10 cellular contexts compared by ENCODE assay signal in the genomic region with DNA sequence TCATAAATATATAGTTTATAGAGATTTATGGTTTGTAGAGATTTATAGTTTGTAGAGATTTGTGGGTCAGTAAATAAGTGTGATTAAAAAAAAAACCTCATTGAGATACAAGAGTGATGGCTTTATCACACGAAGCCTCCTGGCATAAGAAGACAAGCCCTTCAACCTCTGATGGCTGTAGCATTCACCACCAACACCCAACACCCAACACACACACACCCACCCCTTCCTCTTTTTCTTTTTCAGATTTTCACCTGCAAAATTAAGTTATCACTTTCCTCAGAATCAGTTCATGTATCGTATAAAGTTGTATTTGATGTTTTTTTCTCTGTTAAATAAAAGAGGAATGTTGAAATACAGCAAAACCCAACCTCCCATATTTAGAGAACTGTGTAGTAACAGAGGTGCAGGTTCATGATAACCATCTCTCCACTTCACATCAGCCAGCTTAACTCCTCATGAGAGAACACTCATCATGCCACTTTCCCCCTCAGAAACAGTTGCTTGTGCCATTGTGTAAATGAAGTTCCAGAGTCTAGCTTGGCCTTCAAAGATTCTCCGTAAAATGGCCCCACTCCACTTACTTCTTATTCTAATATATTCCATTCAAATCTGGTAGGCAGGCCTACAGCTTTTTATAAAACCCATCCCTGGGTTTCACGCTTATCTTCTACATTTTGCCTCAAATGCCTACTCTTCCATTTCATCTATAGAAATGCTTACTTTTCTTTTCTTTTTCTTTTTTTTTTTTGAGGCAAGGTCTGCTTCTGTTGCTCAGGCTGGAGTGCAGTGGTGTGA.
DNase-seq lines count a peak whose midpoint lies in the region; ATAC-seq and TF ChIP-seq lines count a peak whose summit lies in the region.
"Had no signal": no experiment of that assay in that cellular context is flagged by ENCODE, and none has a peak within 500 bp of the region (broad histone marks: within the 10 kb centered on the region; RNA-seq: fewer than 3 reads in every experiment).

No MANE protein-coding gene starts in this region.

- H3K9ac ChIP-seq in liver (ENCODE audit: low read depth in 1 of 2, low read length in 2 of 2), result peak overlapping the region in 1 of 2 donors; percentile 11

- peak overlapping the region; percentile 35 to 40 for H3K27ac ChIP-seq in liver (ENCODE audit: low read depth in 1 of 2, low read length in 2 of 2)

- no peaks in the 10 kb centered on the region for H3K27me3 ChIP-seq in liver (ENCODE audit: control insufficient read depth in 4 of 4, insufficient read depth in 4 of 4, low read length in 3 of 4)

- H3K36me3 Mint-ChIP-seq in stimulated activated naive CD8-positive, alpha-beta T cell treated with anti-CD3 and anti-CD28 coated beads, Interleukin-15, Interleukin-2, amounts not matched to agents 100 ng/mL and 50 ng/mL, for 24 hours (ENCODE audit: low read depth), result peaks cover 4% of the 10 kb centered on the region
- peaks cover 26% of the 10 kb centered on the region for H3K36me3 Mint-ChIP-seq in activated B cell treated with CpG ODN at 0.5 μM for 24 hours (ENCODE audit: low read depth)

- no peaks in the 10 kb centered on the region for H3K9me3 ChIP-seq in liver (ENCODE audit: control insufficient read depth in 4 of 4, low read length in 3 of 4)

- H3K27ac Mint-ChIP-seq in stimulated activated naive CD8-positive, alpha-beta T cell treated with anti-CD3 and anti-CD28 coated beads, Interleukin-15, Interleukin-2, amounts not matched to agents 100 ng/mL and 50 ng/mL, for 24 hours, result peak overlapping the region; percentile 86
- H3K27ac Mint-ChIP-seq in activated B cell treated with CpG ODN at 0.5 μM for 24 hours, result peak overlapping the region; percentile 92

- DNase-seq in stimulated activated naive CD8-positive, alpha-beta T cell treated with anti-CD3 and anti-CD28 coated beads, Interleukin-15, Interleukin-2, amounts not matched to agents 100 U/mL and 50 U/mL, for 24 hours, result no peak
- DNase-seq in activated B cell treated with CpG ODN at 0.5 μM for 24 hours, result no peak
- DNase-seq in NCI-H187 (lab: John Stamatoyannopoulos, UW), result no peak
- DNase-seq in NCI-H2107 (lab: John Stamatoyannopoulos, UW), result no peak
- no peak for DNase-seq in putamen (ENCODE audit: low spot score)
- DNase-seq: NCI-H2029 treated with DMSO at 0.1 percent for 48 hours, occipital lobe had no signal

- H3K4me1 ChIP-seq in liver (ENCODE audit: control insufficient read depth in 4 of 4, insufficient read depth in 4 of 4, low read length in 3 of 4), result peaks cover 16 to 56% (median 33%) of the 10 kb centered on the region in 4 donors

- no peaks in the 10 kb centered on the region for H3K36me3 ChIP-seq in liver (ENCODE audit: control insufficient read depth in 4 of 4, insufficient read depth in 3 of 4, low read depth in 1 of 4, low read length in 3 of 4)

- 47% methylated on average over 4 of the region's 4 CpGs for WGBS in liver

- peak overlapping the region; percentile 4 to 20 (median 13) for H3K4me3 ChIP-seq in liver (ENCODE audit: low read depth in 1 of 3, low read length in 3 of 3)

- peak overlapping the region; percentile 79 for H3K4me3 Mint-ChIP-seq in stimulated activated naive CD8-positive, alpha-beta T cell treated with anti-CD3 and anti-CD28 coated beads, Interleukin-15, Interleukin-2, amounts not matched to agents 100 ng/mL and 50 ng/mL, for 24 hours
- peak overlapping the region; percentile 74 for H3K4me3 Mint-ChIP-seq in activated B cell treated with CpG ODN at 0.5 μM for 24 hours

- H3K9me3 Mint-ChIP-seq in stimulated activated naive CD8-positive, alpha-beta T cell treated with anti-CD3 and anti-CD28 coated beads, Interleukin-15, Interleukin-2, amounts not matched to agents 100 ng/mL and 50 ng/mL, for 24 hours, result no peaks in the 10 kb centered on the region
- no peaks in the 10 kb centered on the region for H3K9me3 Mint-ChIP-seq in activated B cell treated with CpG ODN at 0.5 μM for 24 hours

- POLR2A ChIA-PET in activated B cell treated with CpG ODN at 0.5 μM for 24 hours (lab: Charles Lee), result interaction anchor here (0.6 to 7.8 kb wide), 7 partner anchors 11 to 88 kb away, joined by 3 to 198 read pairs (median 5); no protein-coding TSS in a partner anchor

- no peaks in the 10 kb centered on the region for H3K27me3 Mint-ChIP-seq in stimulated activated naive CD8-positive, alpha-beta T cell treated with anti-CD3 and anti-CD28 coated beads, Interleukin-15, Interleukin-2, amounts not matched to agents 100 ng/mL and 50 ng/mL, for 24 hours
- no peaks in the 10 kb centered on the region for H3K27me3 Mint-ChIP-seq in activated B cell treated with CpG ODN at 0.5 μM for 24 hours

- no peak for TF ChIP-seq RAD21 in liver (IDR thresholded peaks at IDR 0.05)

- peaks cover 68% of the 10 kb centered on the region for H3K4me1 Mint-ChIP-seq in stimulated activated naive CD8-positive, alpha-beta T cell treated with anti-CD3 and anti-CD28 coated beads, Interleukin-15, Interleukin-2, amounts not matched to agents 100 ng/mL and 50 ng/mL, for 24 hours (ENCODE audit: low read depth)
- peaks cover 72% of the 10 kb centered on the region for H3K4me1 Mint-ChIP-seq in activated B cell treated with CpG ODN at 0.5 μM for 24 hours

- no peak for ATAC-seq in stimulated activated naive CD8-positive, alpha-beta T cell treated with anti-CD3 and anti-CD28 coated beads, Interleukin-15, Interleukin-2, amounts not matched to agents 100 U/mL and 50 U/mL, for 24 hours
- ATAC-seq in activated B cell treated with CpG ODN at 0.5 μM for 24 hours (ENCODE audit: low read depth) (no peak), GM18868 (IDR thresholded peaks at IDR 0.05; ENCODE audit: unreplicated experiment) (no peak)

- TF ChIP-seq CTCF in activated B cell treated with CpG ODN at 0.5 μM for 24 hours (IDR thresholded peaks at IDR 0.05), result no peak
- TF ChIP-seq CTCF in liver (IDR thresholded peaks at IDR 0.05; ENCODE audit: low read depth, low read length, missing input control), result no peak

- CTCF ChIA-PET in activated B cell treated with CpG ODN at 0.5 μM for 24 hours (lab: Charles Lee), result interaction anchor here (0.9 to 1.0 kb wide), 3 partner anchors 50 to 277 kb away, joined by 3 read pairs; no protein-coding TSS in a partner anchor

- intact Hi-C loops in activated B cell treated with CpG ODN at 0.5 μM for 24 hours (cut with micrococcal nuclease), result loop anchor here (5.0 kb wide), 1 partner anchor 855 kb away; a partner anchor contains a TSS

TF ChIP-seq in liver, 16 proteins besides CTCF, POLR2A, EP300 and RAD21:
- peak; percentile 78 for TF ChIP-seq YY1 (IDR thresholded peaks at IDR 0.05)
- no peak for TF ChIP-seq EGR1 (IDR thresholded peaks at IDR 0.05; ENCODE audit: low read depth in 2 of 2)
- TF ChIP-seq, protein P1, sequence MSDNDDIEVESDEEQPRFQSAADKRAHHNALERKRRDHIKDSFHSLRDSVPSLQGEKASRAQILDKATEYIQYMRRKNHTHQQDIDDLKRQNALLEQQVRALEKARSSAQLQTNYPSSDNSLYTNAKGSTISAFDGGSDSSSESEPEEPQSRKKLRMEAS (IDR thresholded peaks at IDR 0.05), result peak; percentile 14
- peak in 1 of 2 donors; percentile 34 for TF ChIP-seq RXRA (IDR thresholded peaks at IDR 0.05)
- peak in 1 of 2 donors; percentile 13 for TF ChIP-seq HNF4A (conservative IDR thresholded peaks at IDR 0.05)
- TF ChIP-seq SP1 (IDR thresholded peaks at IDR 0.05), result peak; percentile 19
- no peak for TF ChIP-seq GABPA (IDR thresholded peaks at IDR 0.05 in 1 of 2, conservative IDR thresholded peaks at IDR 0.05 in 1 of 2)
TF ChIP-seq in liver: peak in this region for 5.
